8 cellular contexts compared by ENCODE assay signal in the genomic region with DNA sequence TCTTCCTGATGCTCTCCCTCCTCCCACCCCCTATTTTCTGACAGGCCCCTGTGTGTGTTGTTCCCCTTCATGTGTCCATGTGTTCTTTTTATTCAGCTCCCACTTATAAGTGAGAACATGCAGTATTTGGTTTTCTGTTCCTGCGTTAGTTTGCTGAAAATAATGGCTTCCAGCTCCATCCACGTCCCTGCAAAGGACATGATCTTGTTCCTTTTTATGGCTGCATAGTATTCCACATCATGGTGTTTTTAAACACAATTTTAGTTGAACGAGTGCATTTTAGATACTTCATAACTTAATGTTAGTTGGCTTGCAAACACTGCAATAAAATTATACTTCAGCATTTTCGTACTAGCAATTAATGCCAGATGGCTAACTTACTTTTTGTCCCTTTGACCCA. TPM values are rescaled to one million over a fixed set of nuclear protein-coding genes. Genes with fewer than 3 reads are reported as not detected.
"Had no signal": no experiment of that assay in that cellular context is flagged by ENCODE, and none has a peak within 500 bp of the region (broad histone marks: within the 10 kb centered on the region; RNA-seq: fewer than 3 reads in every experiment).

No MANE protein-coding gene starts in this region.

- H3K4me3 ChIP-seq: GM12878 had no signal

- FAIRE-seq: G401.6, GM12878, GM12891, GM12892, GM18507, GM19239 had no signal

- ATAC-seq: GM12878 had no signal

- DNase-seq: GDM1, GF-D8 had no signal

RNA-seq across cellular contexts. Expression of gene COL9A1, which starts 28.5 kb away (rescaled TPM):
- total RNA-seq: GM12878 had no signal
- polyA plus RNA-seq: GM12878 had no signal
